In the genomic region with DNA sequence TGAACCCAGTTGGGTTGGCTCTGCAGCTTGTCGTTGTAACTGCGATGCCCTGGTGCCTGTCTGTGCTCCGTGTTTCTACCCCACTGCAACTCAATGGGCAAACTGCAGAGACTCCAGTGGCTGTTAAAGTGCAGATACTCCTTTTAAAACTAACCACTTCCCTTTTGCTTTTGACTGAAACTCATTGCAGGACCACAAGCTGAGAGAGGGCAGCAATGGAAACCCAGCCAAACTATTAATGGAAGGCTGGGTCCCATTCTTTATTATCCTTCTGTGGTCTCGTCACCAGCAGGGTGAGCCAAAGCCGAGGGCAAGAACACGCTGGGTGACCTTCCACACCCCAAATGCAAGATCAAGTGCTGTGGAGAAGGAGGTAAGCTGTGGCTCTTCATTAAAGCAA, we compare ENCODE assay signal across 16 cellular contexts.
DNase-seq lines count a peak whose midpoint lies in the region; ATAC-seq and TF ChIP-seq lines count a peak whose summit lies in the region.
"Had no signal": no experiment of that assay in that cellular context is flagged by ENCODE, and none has a peak within 500 bp of the region (broad histone marks: within the 10 kb centered on the region; RNA-seq: fewer than 3 reads in every experiment).

No MANE protein-coding gene starts in this region.

- H3K9me2 ChIP-seq in GM23338 (ENCODE audit: insufficient read depth) = peaks cover 19% of the 10 kb centered on the region; the same call in 1 of the 2 replicates

- peaks cover 0 to 5% (median 0%) of the 10 kb centered on the region in 3 experiments for H3K9me3 ChIP-seq in naive thymus-derived CD4-positive, alpha-beta T cell (ENCODE audit: control insufficient read depth in 2 of 3, low read length in 3 of 3)
- no peaks in the 10 kb centered on the region for H3K9me3 ChIP-seq in sigmoid colon
- H3K9me3 ChIP-seq: breast epithelium, heart right ventricle, thyroid gland had no signal

- no peak for TF ChIP-seq EP300 in sigmoid colon (IDR thresholded peaks at IDR 0.05)

- H3K79me2 ChIP-seq in GM23338 (replicated peaks; ENCODE audit: insufficient read depth) = no peaks in the 10 kb centered on the region

- H3K27me3 ChIP-seq in GM23338 (ENCODE audit: insufficient read depth) (no peaks in the 10 kb centered on the region), sigmoid colon (no peaks in the 10 kb centered on the region)
- H3K27me3 ChIP-seq in naive thymus-derived CD4-positive, alpha-beta T cell (ENCODE audit: control insufficient read depth in 2 of 2, insufficient read depth in 2 of 2, low read length in 2 of 2) = no peaks in the 10 kb centered on the region
- H3K27me3 ChIP-seq: breast epithelium, thyroid gland had no signal

- POLR2A ChIA-PET in activated CD4-positive, alpha-beta memory T cell treated with anti-CD3 and anti-CD28 coated beads for 36 hours (lab: Charles Lee) = no interaction called here
- POLR2A ChIA-PET in naive thymus-derived CD4-positive, alpha-beta T cell (lab: Charles Lee) = interaction anchor here (0.8 to 4.4 kb wide), 5 partner anchors 10 to 1565 kb away, joined by 3 to 33 read pairs (median 3); partner anchors contain the start of gene BCL11B

- H3K36me3 ChIP-seq in GM23338 (ENCODE audit: insufficient read depth) = no peaks in the 10 kb centered on the region
- no peaks in the 10 kb centered on the region for H3K36me3 ChIP-seq in naive thymus-derived CD4-positive, alpha-beta T cell (ENCODE audit: control insufficient read depth in 2 of 3, insufficient read depth in 3 of 3, low read length in 3 of 3)
- H3K36me3 ChIP-seq in sigmoid colon = no peaks in the 10 kb centered on the region
- H3K36me3 ChIP-seq: breast epithelium, heart right ventricle, thyroid gland had no signal

- H3K27ac ChIP-seq in GM23338 (ENCODE audit: low read depth) (no peak overlapping the region), sigmoid colon (no peak overlapping the region)
- H3K27ac ChIP-seq in naive thymus-derived CD4-positive, alpha-beta T cell (ENCODE audit: low read depth, low read length) = no peak overlapping the region
- H3K27ac ChIP-seq: breast epithelium, epithelial cell of prostate, GM23248, thyroid gland had no signal

- no peaks in the 10 kb centered on the region for H3K27me3 Mint-ChIP-seq in GM23338 (ENCODE audit: insufficient read depth, low read depth, poor library complexity)
- H3K27me3 Mint-ChIP-seq in activated CD4-positive, alpha-beta memory T cell treated with anti-CD3 and anti-CD28 coated beads for 36 hours = no peaks in the 10 kb centered on the region
- no peaks in the 10 kb centered on the region for H3K27me3 Mint-ChIP-seq in naive thymus-derived CD4-positive, alpha-beta T cell

- peak overlapping the region; percentile 43; the same call in 1 of the 2 replicates for H2AFZ ChIP-seq in GM23338
- H2AFZ ChIP-seq: GM23248 had no signal

- WGBS in sigmoid colon, 2 donors = 49 to 65% methylated on average over 6 of the region's 6 CpGs

- DNase-seq in NCI-H2107 treated with DMSO at 0.1 percent for 48 hours (lab: John Stamatoyannopoulos, UW; ENCODE audit: unreplicated experiment) = peak; percentile 64
- DNase-seq in NCI-H2107 (lab: John Stamatoyannopoulos, UW) = no peak
- DNase-seq in GM23338 (ENCODE audit: low spot score) = no peak
- peak; percentile 60 for DNase-seq in activated CD4-positive, alpha-beta memory T cell treated with anti-CD3 and anti-CD28 coated beads for 36 hours
- DNase-seq in naive thymus-derived CD4-positive, alpha-beta T cell = peak in 1 of 9 donors; percentile 19
- DNase-seq in sigmoid colon = no peak
- no peak for DNase-seq in HT-29 (ENCODE audit: low spot score)
- DNase-seq in midbrain (lab: John Stamatoyannopoulos, UW) = no peak
- DNase-seq: 8988T, COR-L47, GM23248, heart right ventricle, NCI-H446, thyroid gland had no signal

- peaks cover 12% of the 10 kb centered on the region for H3K9me3 Mint-ChIP-seq in GM23338
- H3K9me3 Mint-ChIP-seq in activated CD4-positive, alpha-beta memory T cell treated with anti-CD3 and anti-CD28 coated beads for 36 hours = peaks cover 2% of the 10 kb centered on the region
- peaks cover 0 to 16% (median 6%) of the 10 kb centered on the region in 11 donors for H3K9me3 Mint-ChIP-seq in naive thymus-derived CD4-positive, alpha-beta T cell

- H3K4me3 Mint-ChIP-seq in GM23338 = no peak overlapping the region
- H3K4me3 Mint-ChIP-seq in activated CD4-positive, alpha-beta memory T cell treated with anti-CD3 and anti-CD28 coated beads for 36 hours = no peak overlapping the region
- peak overlapping the region in 9 of 10 donors; percentile 7 to 83 (median 52) for H3K4me3 Mint-ChIP-seq in naive thymus-derived CD4-positive, alpha-beta T cell

- H3K4me1 Mint-ChIP-seq in GM23338 = peaks cover 44% of the 10 kb centered on the region
- peaks cover 90% of the 10 kb centered on the region for H3K4me1 Mint-ChIP-seq in activated CD4-positive, alpha-beta memory T cell treated with anti-CD3 and anti-CD28 coated beads for 36 hours (ENCODE audit: low read depth)
- peaks cover 70 to 100% (median 98%) of the 10 kb centered on the region in 7 donors for H3K4me1 Mint-ChIP-seq in naive thymus-derived CD4-positive, alpha-beta T cell

- H3F3A ChIP-seq in GM23338 (replicated peaks; ENCODE audit: low read depth) = no peaks in the 10 kb centered on the region; the same call in 1 of the 2 replicates

- CTCF ChIA-PET in activated CD4-positive, alpha-beta memory T cell treated with anti-CD3 and anti-CD28 coated beads for 36 hours (lab: Charles Lee) = interaction anchor here (1.0 kb wide), 1 partner anchor 317 kb away, joined by 3 read pairs; no protein-coding TSS in a partner anchor
- CTCF ChIA-PET in naive thymus-derived CD4-positive, alpha-beta T cell (lab: Charles Lee) = interaction anchor here (0.5 to 0.7 kb wide), 2 partner anchors 485 to 1446 kb away, joined by 3 to 4 read pairs; no protein-coding TSS in a partner anchor

- no peaks in the 10 kb centered on the region for H4K20me1 ChIP-seq in GM23338 (replicated peaks; ENCODE audit: insufficient read depth)

- peak; percentile 16 to 48; a peak in 2 of 4 replicates for TF ChIP-seq CTCF in GM23338 (conservative IDR thresholded peaks at IDR 0.05; ENCODE audit: low read depth in 2 of 2)
- no peak for TF ChIP-seq CTCF in sigmoid colon (IDR thresholded peaks at IDR 0.05)

- H3K4me1 ChIP-seq in GM23338 (ENCODE audit: insufficient read depth) (peaks cover 51% of the 10 kb centered on the region), sigmoid colon (no peaks in the 10 kb centered on the region)
- peaks cover 81 to 85% of the 10 kb centered on the region in 2 donors for H3K4me1 ChIP-seq in naive thymus-derived CD4-positive, alpha-beta T cell (ENCODE audit: control insufficient read depth in 2 of 2, insufficient read depth in 2 of 2, low read length in 2 of 2)
- H3K4me1 ChIP-seq: breast epithelium, thyroid gland had no signal

- no peak for TF ChIP-seq POLR2A in sigmoid colon (IDR thresholded peaks at IDR 0.05)

- no peak for ATAC-seq in GM23338
- ATAC-seq in naive thymus-derived CD4-positive, alpha-beta T cell = peak; percentile 25

- intact Hi-C loops in activated CD4-positive, alpha-beta memory T cell treated with anti-CD3 and anti-CD28 coated beads for 36 hours (cut with micrococcal nuclease) = loop anchor here (2.0 to 10.0 kb wide), 9 partner anchors 17 to 1565 kb away; partner anchors contain the start of gene BCL11B
- intact Hi-C loops in naive thymus-derived CD4-positive, alpha-beta T cell (cut with micrococcal nuclease) = loop anchor here (1.0 to 10.0 kb wide), 9 partner anchors 70 to 427 kb away; no protein-coding TSS in a partner anchor
- intact Hi-C loops in sigmoid colon (cut with DNase I) = no loop called here

- peaks cover 12% of the 10 kb centered on the region for H3K36me3 Mint-ChIP-seq in GM23338 (ENCODE audit: low read depth)
- no peaks in the 10 kb centered on the region for H3K36me3 Mint-ChIP-seq in activated CD4-positive, alpha-beta memory T cell treated with anti-CD3 and anti-CD28 coated beads for 36 hours
- H3K36me3 Mint-ChIP-seq in naive thymus-derived CD4-positive, alpha-beta T cell = peaks cover 0 to 21% (median 4%) of the 10 kb centered on the region in 5 donors

- H3K27ac Mint-ChIP-seq in GM23338 = no peak overlapping the region
- no peak overlapping the region for H3K27ac Mint-ChIP-seq in activated CD4-positive, alpha-beta memory T cell treated with anti-CD3 and anti-CD28 coated beads for 36 hours
- H3K27ac Mint-ChIP-seq in naive thymus-derived CD4-positive, alpha-beta T cell = peak overlapping the region; percentile 26 to 96 (median 85)

- no peak overlapping the region for H3K4me3 ChIP-seq in GM23338
- H3K4me3 ChIP-seq in naive thymus-derived CD4-positive, alpha-beta T cell (ENCODE audit: low read length) = peak overlapping the region; percentile 7
- H3K4me3 ChIP-seq in sigmoid colon = no peak overlapping the region
- H3K4me3 ChIP-seq: breast epithelium, GM23248, thyroid gland had no signal

- no peak overlapping the region for H3K4me2 ChIP-seq in GM23338

TF ChIP-seq in GM23338, 12 proteins besides CTCF, POLR2A, EP300 and RAD21 (continues in another document):
- TF ChIP-seq REST (IDR thresholded peaks at IDR 0.05; ENCODE audit: unreplicated experiment) (no peak), NANOG (IDR thresholded peaks at IDR 0.05; ENCODE audit: borderline replicate concordance) (no peak), ZNF331 (CRISPR knock-in tag; IDR thresholded peaks at IDR 0.05; ENCODE audit: low read depth) (no peak), EZH2phosphoT487 (IDR thresholded peaks at IDR 0.05; ENCODE audit: unreplicated experiment) (no peak), ZNF114 (CRISPR knock-in tag; IDR thresholded peaks at IDR 0.05) (no peak)

Comparison
In these comparisons a context has a peak if more than half of its experiments do, and no peak if none do; other contexts are left out.
1. DNase-seq: peak in NCI-H2107 treated with DMSO at 0.1 percent for 48 hours (single experiment) and activated CD4-positive, alpha-beta memory T cell treated with anti-CD3 and anti-CD28 coated beads for 36 hours (single experiment); none in NCI-H2107 (single experiment), GM23338 (single experiment), sigmoid colon (single experiment), HT-29 (single experiment) and midbrain (single experiment).
2. H3K27ac Mint-ChIP-seq: peak in naive thymus-derived CD4-positive, alpha-beta T cell (9 of 9); none in GM23338 (single experiment) and activated CD4-positive, alpha-beta memory T cell treated with anti-CD3 and anti-CD28 coated beads for 36 hours (single experiment).
3. H3K4me3 Mint-ChIP-seq: peak in naive thymus-derived CD4-positive, alpha-beta T cell (9 of 10); none in GM23338 (single experiment) and activated CD4-positive, alpha-beta memory T cell treated with anti-CD3 and anti-CD28 coated beads for 36 hours (single experiment).
4. CTCF ChIP-seq: peak in GM23338 (2 of 2); none in sigmoid colon (0 of 4).